17 cellular contexts compared by ENCODE assay signal in genomic region chr1:23638786-23639241, GRCh38. TPM values are rescaled to one million over a fixed set of nuclear protein-coding genes. Genes with fewer than 3 reads are reported as not detected.
DNase-seq lines count a peak whose midpoint lies in the region; ATAC-seq and TF ChIP-seq lines count a peak whose summit lies in the region.
"Had no signal": no experiment of that assay in that cellular context is flagged by ENCODE, and none has a peak within 500 bp of the region (broad histone marks: within the 10 kb centered on the region; RNA-seq: fewer than 3 reads in every experiment).

No MANE protein-coding gene starts in this region.

- intact Hi-C loops in A673 (cut with micrococcal nuclease; ENCODE audit: unreplicated experiment), result loop anchor here (10.0 kb wide), 1 partner anchor 664 kb away; the partner anchor contains the start of gene LACTBL1

- H3K27me3 ChIP-seq in A673 (replicated peaks; ENCODE audit: insufficient read depth, low read depth, low read length, poor library complexity) (no peaks in the 10 kb centered on the region), DOHH2 (ENCODE audit: control insufficient read depth, low read length) (no peaks in the 10 kb centered on the region)
- H3K27me3 ChIP-seq: sigmoid colon, SJSA1, transverse colon had no signal

- H3K9me2 ChIP-seq in DOHH2 (replicated peaks; ENCODE audit: control insufficient read depth, low read length), result no peaks in the 10 kb centered on the region

- H3K27ac Mint-ChIP-seq in activated T-cell treated with anti-CD3 and anti-CD28 coated beads, Interleukin-2, amount 50 U/mL, for 24 hours, result no peak overlapping the region
- H3K27ac Mint-ChIP-seq: memory B cell had no signal

- peaks cover 20% of the 10 kb centered on the region for H3F3A ChIP-seq in DOHH2 (ENCODE audit: control insufficient read depth, insufficient read depth)

- H3K36me3 ChIP-seq in A673 (ENCODE audit: insufficient read depth, low read length, poor library complexity, severe bottlenecking), result no peaks in the 10 kb centered on the region
- H3K36me3 ChIP-seq in DOHH2 (ENCODE audit: control insufficient read depth, low read length), result no peaks in the 10 kb centered on the region
- H3K36me3 ChIP-seq: sigmoid colon, SJSA1, transverse colon had no signal

- no TSS peak for BruUV-seq in A673 (replicated peaks; lab: Mats Ljungman, UMichigan)

- H3K27me3 Mint-ChIP-seq in activated T-cell treated with anti-CD3 and anti-CD28 coated beads, Interleukin-2, amount 50 U/mL, for 24 hours, result no peaks in the 10 kb centered on the region
- H3K27me3 Mint-ChIP-seq: memory B cell had no signal

- H3K4me1 ChIP-seq in A673 (ENCODE audit: insufficient read depth, low read length, poor library complexity, severe bottlenecking) (peaks cover 21% of the 10 kb centered on the region), DOHH2 (ENCODE audit: control insufficient read depth, low read length) (peaks cover 73% of the 10 kb centered on the region)

- no peak; the same call in 2 of the 3 replicates for ATAC-seq in SK-N-SH treated with all-trans-retinoic acid at 6 μM for 48 hours

- DNase-seq in A673 (ENCODE audit: low spot score) (peak; percentile 78), left kidney (ENCODE audit: low read depth, low spot score) (peak; percentile 25), RWPE1 (ENCODE audit: low spot score) (no peak), NCI-H1105 treated with DMSO at 0.1 percent for 48 hours (lab: John Stamatoyannopoulos, UW) (no peak)
- DNase-seq in stimulated activated CD4-positive, alpha-beta T cell treated with anti-CD3 and anti-CD28 coated beads, Interleukin-2, amount 100 ng/mL, for 48 hours, result no peak
- DNase-seq in activated T-cell treated with anti-CD3 and anti-CD28 coated beads, Interleukin-2, amount 50 U/mL, for 24 hours, result no peak
- DNase-seq: activated CD8-positive, alpha-beta memory T cell treated with anti-CD3 and anti-CD28 coated beads for 24 hours; DMS53; effector CD4-positive, alpha-beta T cell; NCI-H1694 treated with DMSO at 0.1 percent for 48 hours; sigmoid colon; stimulated activated CD4-positive, alpha-beta T cell treated with anti-CD3 and anti-CD28 coated beads, Interleukin-4, amount 100 ng/mL, for 4 hours; transverse colon had no signal

- TF ChIP-seq CTCF in A673 (conservative IDR thresholded peaks at IDR 0.05; ENCODE audit: low read depth, low read length), result no peak
- TF ChIP-seq CTCF in DOHH2 (IDR thresholded peaks at IDR 0.05; ENCODE audit: low read depth, low read length, poor library complexity, severe bottlenecking), result no peak
- TF ChIP-seq CTCF in RWPE1 (conservative IDR thresholded peaks at IDR 0.05; ENCODE audit: low read depth), result no peak

- H3K9me3 Mint-ChIP-seq in activated T-cell treated with anti-CD3 and anti-CD28 coated beads, Interleukin-2, amount 50 U/mL, for 24 hours, result no peaks in the 10 kb centered on the region
- H3K9me3 Mint-ChIP-seq: memory B cell had no signal

- H3K4me3 Mint-ChIP-seq in activated T-cell treated with anti-CD3 and anti-CD28 coated beads, Interleukin-2, amount 50 U/mL, for 24 hours, result no peak overlapping the region
- H3K4me3 Mint-ChIP-seq: memory B cell had no signal

- peaks cover 27% of the 10 kb centered on the region for H3K4me1 Mint-ChIP-seq in activated T-cell treated with anti-CD3 and anti-CD28 coated beads, Interleukin-2, amount 50 U/mL, for 24 hours (ENCODE audit: low read depth)

- peak overlapping the region; percentile 58 for H3K4me2 ChIP-seq in DOHH2 (ENCODE audit: low read length)

- no peak overlapping the region for H3K4me3 ChIP-seq in A673 (ENCODE audit: low read depth, low read length, poor library complexity, severe bottlenecking)
- peak overlapping the region; percentile 25; the same call in 1 of the 2 replicates for H3K4me3 ChIP-seq in DOHH2 (ENCODE audit: low read length)
- H3K4me3 ChIP-seq: sigmoid colon, SJSA1, transverse colon had no signal

- no peaks in the 10 kb centered on the region for H3K36me3 Mint-ChIP-seq in activated T-cell treated with anti-CD3 and anti-CD28 coated beads, Interleukin-2, amount 50 U/mL, for 24 hours (ENCODE audit: low read depth)
- H3K36me3 Mint-ChIP-seq: memory B cell had no signal

- H3K27ac ChIP-seq in A673 (ENCODE audit: low read depth, low read length, poor library complexity, severe bottlenecking), result no peak overlapping the region
- H3K27ac ChIP-seq in DOHH2 (ENCODE audit: low read depth, low read length), result peak overlapping the region; percentile 58
- H3K27ac ChIP-seq in RWPE1, result no peak overlapping the region
- H3K27ac ChIP-seq: SJSA1, transverse colon had no signal

- H3K9me3 ChIP-seq in A673 (ENCODE audit: low read depth, low read length, poor library complexity, severe bottlenecking), result no peaks in the 10 kb centered on the region
- H3K9me3 ChIP-seq in DOHH2 (ENCODE audit: control insufficient read depth, insufficient read depth, low read length), result no peaks in the 10 kb centered on the region
- H3K9me3 ChIP-seq: sigmoid colon, SJSA1, transverse colon had no signal

- CTCF ChIA-PET in A673 (lab: Charles Lee), result interaction anchor here (0.9 to 2.7 kb wide), 2 partner anchors 19 to 94 kb away, joined by 3 to 72 read pairs; no protein-coding TSS in a partner anchor
- CTCF ChIA-PET in RWPE1 (lab: Yijun Ruan, JAX), result interaction anchor here (1.9 to 3.4 kb wide), 2 partner anchors 94 to 141 kb away, joined by 12 to 97 read pairs; no protein-coding TSS in a partner anchor

- H4K20me1 ChIP-seq in DOHH2 (ENCODE audit: control insufficient read depth, insufficient read depth, low read depth, low read length), result no peaks in the 10 kb centered on the region

- POLR2A ChIA-PET in A673 (lab: Charles Lee; ENCODE audit: low non-redundant PET), result no interaction called here
- POLR2A ChIA-PET in RWPE1 (lab: Yijun Ruan, JAX; ENCODE audit: low non-redundant PET), result no interaction called here

- H3K79me2 ChIP-seq in DOHH2 (ENCODE audit: control insufficient read depth, low read length), result no peaks in the 10 kb centered on the region

TF ChIP-seq in SK-N-SH treated with all-trans-retinoic acid at 6 μM for 48 hours, 23 proteins besides CTCF, POLR2A, EP300 and RAD21:
- TF ChIP-seq RARB (CRISPR knock-in tag; IDR thresholded peaks at IDR 0.05) (no peak), TCF4 (CRISPR knock-in tag; IDR thresholded peaks at IDR 0.05; ENCODE audit: borderline replicate concordance) (peak; percentile 48; the same call in 1 of the 2 replicates)
- TF ChIP-seq, protein P1, sequence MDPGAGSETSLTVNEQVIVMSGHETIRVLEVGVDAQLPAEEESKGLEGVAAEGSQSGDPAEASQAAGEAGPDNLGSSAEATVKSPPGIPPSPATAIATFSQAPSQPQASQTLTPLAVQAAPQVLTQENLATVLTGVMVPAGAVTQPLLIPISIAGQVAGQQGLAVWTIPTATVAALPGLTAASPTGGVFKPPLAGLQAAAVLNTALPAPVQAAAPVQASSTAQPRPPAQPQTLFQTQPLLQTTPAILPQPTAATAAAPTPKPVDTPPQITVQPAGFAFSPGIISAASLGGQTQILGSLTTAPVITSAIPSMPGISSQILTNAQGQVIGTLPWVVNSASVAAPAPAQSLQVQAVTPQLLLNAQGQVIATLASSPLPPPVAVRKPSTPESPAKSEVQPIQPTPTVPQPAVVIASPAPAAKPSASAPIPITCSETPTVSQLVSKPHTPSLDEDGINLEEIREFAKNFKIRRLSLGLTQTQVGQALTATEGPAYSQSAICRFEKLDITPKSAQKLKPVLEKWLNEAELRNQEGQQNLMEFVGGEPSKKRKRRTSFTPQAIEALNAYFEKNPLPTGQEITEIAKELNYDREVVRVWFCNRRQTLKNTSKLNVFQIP (CRISPR knock-in tag; IDR thresholded peaks at IDR 0.05; ENCODE audit: borderline replicate concordance, low read depth), result no peak

RNA-seq across cellular contexts. Expression of gene RPL11, which starts 52.8 kb away (rescaled TPM):
- total RNA-seq in A673 (2021), result 1,180 and 1,206 TPM in 2 replicates

Comparison
In these comparisons a context has a peak if more than half of its experiments do, and no peak if none do; other contexts are left out.
1. DNase-seq: peak in A673 (single experiment) and left kidney (single experiment); none in RWPE1 (single experiment), stimulated activated CD4-positive, alpha-beta T cell treated with anti-CD3 and anti-CD28 coated beads, Interleukin-2, amount 100 ng/mL, for 48 hours (0 of 2), activated T-cell treated with anti-CD3 and anti-CD28 coated beads, Interleukin-2, amount 50 U/mL, for 24 hours (single experiment) and NCI-H1105 treated with DMSO at 0.1 percent for 48 hours (single experiment).